12 cellular contexts compared by ENCODE assay signal in the genomic region with DNA sequence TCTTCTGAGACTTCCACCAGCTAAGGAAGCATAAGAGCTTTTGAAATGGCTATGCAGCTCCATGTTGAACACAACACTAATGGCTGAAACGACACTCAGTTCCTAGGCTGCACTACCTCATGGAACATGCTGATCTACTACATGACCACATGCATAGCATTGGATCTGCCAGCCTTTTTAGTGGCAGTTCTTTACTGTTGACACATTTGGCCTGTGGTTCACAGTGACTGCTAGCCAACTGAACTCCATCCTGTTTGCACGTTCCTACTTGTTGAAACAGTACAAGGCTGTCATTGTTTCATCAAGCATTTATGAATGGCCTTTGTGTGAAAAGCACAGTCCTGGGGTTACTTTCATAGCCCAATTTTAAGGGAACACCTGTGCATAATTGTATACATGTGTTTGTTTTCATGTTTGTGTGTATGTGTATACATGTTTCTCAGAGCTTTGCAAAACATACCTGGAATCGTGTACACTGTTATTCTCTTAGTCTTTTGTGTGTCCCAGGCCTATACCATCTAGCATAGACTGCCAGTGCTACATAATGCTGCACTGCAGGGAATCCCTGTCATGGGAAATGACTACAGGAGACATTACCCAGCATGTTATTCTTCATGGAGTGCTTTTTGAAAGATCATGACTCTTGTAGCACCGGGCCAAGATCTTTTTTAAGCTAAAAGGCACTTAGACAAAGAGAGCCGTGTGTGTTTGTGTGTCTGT.
DNase-seq lines count a peak whose midpoint lies in the region; ATAC-seq and TF ChIP-seq lines count a peak whose summit lies in the region.
"Had no signal": no experiment of that assay in that cellular context is flagged by ENCODE, and none has a peak within 500 bp of the region (broad histone marks: within the 10 kb centered on the region; RNA-seq: fewer than 3 reads in every experiment).

No MANE protein-coding gene starts in this region.

- peaks cover 8% of the 10 kb centered on the region for H3K9me3 Mint-ChIP-seq in glutamatergic neuron (ENCODE audit: unreplicated experiment)
- peaks cover 2 to 6% (median 4%) of the 10 kb centered on the region in 5 donors for H3K9me3 Mint-ChIP-seq in CD8-positive, alpha-beta memory T cell

- peaks cover 4% of the 10 kb centered on the region for H3K27me3 Mint-ChIP-seq in glutamatergic neuron (ENCODE audit: unreplicated experiment)
- H3K27me3 Mint-ChIP-seq in CD8-positive, alpha-beta memory T cell, result no peaks in the 10 kb centered on the region
- H3K27me3 Mint-ChIP-seq: activated CD8-positive, alpha-beta memory T cell treated with anti-CD3 and anti-CD28 coated beads, Interleukin-2, amount 10 ng/mL, durations not matched to agents 7 days and 5 days had no signal

- POLR2A ChIA-PET in PC-9 (lab: Charles Lee; ENCODE audit: unreplicated experiment), result interaction anchor here (0.6 kb wide), 1 partner anchor 941 kb away, joined by 4 read pairs; no protein-coding TSS in a partner anchor
- POLR2A ChIA-PET in CD8-positive, alpha-beta memory T cell (lab: Charles Lee), result no interaction called here

- peak overlapping the region; percentile 17 for H3K4me3 Mint-ChIP-seq in glutamatergic neuron (ENCODE audit: unreplicated experiment)
- no peak overlapping the region for H3K4me3 Mint-ChIP-seq in CD8-positive, alpha-beta memory T cell
- H3K4me3 Mint-ChIP-seq: activated CD8-positive, alpha-beta memory T cell treated with anti-CD3 and anti-CD28 coated beads, Interleukin-2, amount 10 ng/mL, durations not matched to agents 7 days and 5 days had no signal

- ATAC-seq in HG03432 (IDR thresholded peaks at IDR 0.05; ENCODE audit: unreplicated experiment), result no peak
- ATAC-seq: activated CD8-positive, alpha-beta memory T cell treated with anti-CD3 and anti-CD28 coated beads, Interleukin-2, amount 10 ng/mL, durations not matched to agents 7 days and 5 days had no signal

- no peak overlapping the region for H2AFZ ChIP-seq in PC-9

- no peak overlapping the region for H3K27ac ChIP-seq in PC-9
- no peak overlapping the region for H3K27ac ChIP-seq in CD8-positive, alpha-beta memory T cell (ENCODE audit: low read depth, low read length)

- CTCF ChIA-PET in PC-9 (lab: Charles Lee), result no interaction called here
- CTCF ChIA-PET in CD8-positive, alpha-beta memory T cell (lab: Charles Lee), result interaction anchor here (0.5 kb wide), 1 partner anchor 38 kb away, joined by 3 read pairs; no protein-coding TSS in a partner anchor

- intact Hi-C loops in PC-9 (cut with micrococcal nuclease; ENCODE audit: unreplicated experiment), result no loop called here

- H3K36me3 Mint-ChIP-seq in glutamatergic neuron (ENCODE audit: unreplicated experiment), result no peaks in the 10 kb centered on the region
- no peaks in the 10 kb centered on the region for H3K36me3 Mint-ChIP-seq in CD8-positive, alpha-beta memory T cell
- H3K36me3 Mint-ChIP-seq: activated CD8-positive, alpha-beta memory T cell treated with anti-CD3 and anti-CD28 coated beads, Interleukin-2, amount 10 ng/mL, durations not matched to agents 7 days and 5 days had no signal

- DNase-seq in NCI-H187 treated with DMSO at 0.1 percent for 48 hours (lab: John Stamatoyannopoulos, UW) (peak; percentile 15), NCI-H187 (lab: John Stamatoyannopoulos, UW) (no peak), PC-9 (no peak), glutamatergic neuron (no peak), skeletal muscle cell (ENCODE audit: low read depth) (peak; percentile 41), hepatic stellate cell (ENCODE audit: low spot score) (no peak)
- no peak for DNase-seq in CD8-positive, alpha-beta memory T cell
- DNase-seq: activated CD8-positive, alpha-beta memory T cell treated with anti-CD3 and anti-CD28 coated beads, Interleukin-2, amount 10 ng/mL, durations not matched to agents 7 days and 5 days; aorta; NCI-H2227 treated with DMSO at 0.1 percent for 48 hours; T-helper 1 cell had no signal

- peak overlapping the region; percentile 91 for H3K27ac Mint-ChIP-seq in glutamatergic neuron (ENCODE audit: unreplicated experiment)
- no peak overlapping the region for H3K27ac Mint-ChIP-seq in CD8-positive, alpha-beta memory T cell
- H3K27ac Mint-ChIP-seq: activated CD8-positive, alpha-beta memory T cell treated with anti-CD3 and anti-CD28 coated beads, Interleukin-2, amount 10 ng/mL, durations not matched to agents 7 days and 5 days had no signal

- no peaks in the 10 kb centered on the region for H3K9me3 ChIP-seq in PC-9 (ENCODE audit: insufficient read depth, low read depth)
- H3K9me3 ChIP-seq in CD8-positive, alpha-beta memory T cell (ENCODE audit: low read length), result no peaks in the 10 kb centered on the region

- TF ChIP-seq CTCF in PC-9 (conservative IDR thresholded peaks at IDR 0.05) (no peak), glutamatergic neuron (IDR thresholded peaks at IDR 0.05; ENCODE audit: partially characterized antibody, unreplicated experiment) (no peak)

- H3K4me3 ChIP-seq in PC-9, result no peak overlapping the region
- no peak overlapping the region for H3K4me3 ChIP-seq in skeletal muscle cell (ENCODE audit: low read depth, low read length)
- H3K4me3 ChIP-seq in CD8-positive, alpha-beta memory T cell (ENCODE audit: low read length), result no peak overlapping the region

- H3F3A ChIP-seq in PC-9 (ENCODE audit: insufficient read depth, low read depth), result no peaks in the 10 kb centered on the region

- H3K4me1 ChIP-seq in PC-9 (replicated peaks; ENCODE audit: insufficient read depth), result no peaks in the 10 kb centered on the region
- no peaks in the 10 kb centered on the region for H3K4me1 ChIP-seq in CD8-positive, alpha-beta memory T cell (ENCODE audit: insufficient read depth, low read length)

- H3K36me3 ChIP-seq in PC-9 (ENCODE audit: low read depth), result no peaks in the 10 kb centered on the region
- H3K36me3 ChIP-seq in CD8-positive, alpha-beta memory T cell (ENCODE audit: insufficient read depth, low read length), result no peaks in the 10 kb centered on the region

- no TSS peak for BruUV-seq in PC-9 (replicated peaks; lab: Mats Ljungman, UMichigan)

- H4K20me1 ChIP-seq in PC-9 (ENCODE audit: insufficient read depth), result no peaks in the 10 kb centered on the region

- H3K79me2 ChIP-seq in PC-9 (ENCODE audit: low read depth), result no peaks in the 10 kb centered on the region

- H3K4me1 Mint-ChIP-seq in glutamatergic neuron (ENCODE audit: low read depth, unreplicated experiment), result peaks cover 36% of the 10 kb centered on the region
- H3K4me1 Mint-ChIP-seq in CD8-positive, alpha-beta memory T cell, result no peaks in the 10 kb centered on the region
- H3K4me1 Mint-ChIP-seq: activated CD8-positive, alpha-beta memory T cell treated with anti-CD3 and anti-CD28 coated beads, Interleukin-2, amount 10 ng/mL, durations not matched to agents 7 days and 5 days had no signal

- H3K27me3 ChIP-seq in PC-9 (ENCODE audit: insufficient read depth, low read depth), result no peaks in the 10 kb centered on the region
- no peaks in the 10 kb centered on the region for H3K27me3 ChIP-seq in CD8-positive, alpha-beta memory T cell (ENCODE audit: insufficient read depth, low read length, poor library complexity, severe bottlenecking)

- H3K4me2 ChIP-seq in PC-9, result 0 out of 2 replicates have a peak overlapping the region, but pooled peaks have one; percentile 16

- H3K9me2 ChIP-seq in PC-9 (ENCODE audit: insufficient read depth), result no peaks in the 10 kb centered on the region

Comparison
In these comparisons a context has a peak if more than half of its experiments do, and no peak if none do; other contexts are left out.
1. DNase-seq: peak in NCI-H187 treated with DMSO at 0.1 percent for 48 hours (single experiment) and skeletal muscle cell (single experiment); none in NCI-H187 (0 of 2), PC-9 (0 of 2), glutamatergic neuron (single experiment), CD8-positive, alpha-beta memory T cell (0 of 5) and hepatic stellate cell (single experiment).